8 cellular contexts compared by ENCODE assay signal in the genomic region with DNA sequence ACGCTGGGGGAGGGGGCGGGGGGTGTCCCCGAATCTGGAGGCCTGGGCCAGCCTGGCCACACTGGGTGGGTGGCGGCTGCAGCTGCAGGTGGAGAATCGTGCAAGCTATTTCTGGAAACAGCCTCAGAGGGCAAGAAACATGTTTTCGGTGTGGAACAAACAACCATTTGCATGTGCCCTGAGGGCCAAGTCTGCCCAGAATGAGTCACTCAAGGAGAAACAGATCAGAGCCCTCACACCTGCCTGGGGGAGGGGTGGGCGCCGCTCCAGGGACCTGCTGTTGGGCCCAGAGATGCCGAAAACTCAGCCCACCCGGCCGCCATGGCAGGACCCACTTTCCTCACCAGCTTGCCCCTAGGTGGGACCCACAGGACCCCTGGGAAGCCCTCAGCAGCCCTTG.
A peak's percentile ranks its signal among the peaks of the same experiment; 100 is the strongest.
DNase-seq lines count a peak whose midpoint lies in the region; ATAC-seq and TF ChIP-seq lines count a peak whose summit lies in the region.
"Not testable (repeated sequence)": the region's sequence is repeated elsewhere in the genome, so short reads cannot be mapped to it uniquely, and the experiment has no call there.

No MANE protein-coding gene starts in this region.

- peaks cover 14% of the 10 kb centered on the region for H3K36me3 Mint-ChIP-seq in T-helper 17 cell (ENCODE audit: low read depth)

- not testable (repeated sequence) for TF ChIP-seq CTCF in mucosa of descending colon (IDR thresholded peaks at IDR 0.05)

- H3K27ac Mint-ChIP-seq in T-helper 17 cell: not testable (repeated sequence)

- peak; percentile 53 for ATAC-seq in GM18502 (IDR thresholded peaks at IDR 0.05; ENCODE audit: poor library complexity, unreplicated experiment)
- ATAC-seq in GM19035 (IDR thresholded peaks at IDR 0.05; ENCODE audit: unreplicated experiment): peak; percentile 71
- ATAC-seq in GM21381 (IDR thresholded peaks at IDR 0.05; ENCODE audit: unreplicated experiment): peak; percentile 52
- peak; percentile 52 for ATAC-seq in HG02571 (IDR thresholded peaks at IDR 0.05; ENCODE audit: unreplicated experiment)
- peak; percentile 44 for ATAC-seq in HG02973 (IDR thresholded peaks at IDR 0.05; ENCODE audit: unreplicated experiment)
- peak; percentile 56 for ATAC-seq in HG03280 (IDR thresholded peaks at IDR 0.05; ENCODE audit: unreplicated experiment)
- peak; percentile 63 for ATAC-seq in T-helper 17 cell
- ATAC-seq in mucosa of descending colon: peak; percentile 52

- not testable (repeated sequence) for H3K4me3 ChIP-seq in mucosa of descending colon

- not testable (repeated sequence) for H3K27me3 Mint-ChIP-seq in T-helper 17 cell

- not testable (repeated sequence) for H3K4me1 Mint-ChIP-seq in T-helper 17 cell

- not testable (repeated sequence) for H3K4me3 Mint-ChIP-seq in T-helper 17 cell

- H3K9me3 ChIP-seq in T-helper 17 cell (ENCODE audit: control insufficient read depth, low read length, poor library complexity, severe bottlenecking); mucosa of descending colon: not testable (repeated sequence)

- intact Hi-C loops in mucosa of descending colon (cut with DNase I, micrococcal nuclease): not testable (repeated sequence)

- not testable (repeated sequence) for DNase-seq in T-helper 17 cell, mucosa of descending colon

- H3K4me1 ChIP-seq in mucosa of descending colon (ENCODE audit: low read depth): not testable (repeated sequence)

- not testable (repeated sequence) for H3K36me3 ChIP-seq in mucosa of descending colon (ENCODE audit: low read depth)
